8 cellular contexts compared by ENCODE assay signal in the genomic region with DNA sequence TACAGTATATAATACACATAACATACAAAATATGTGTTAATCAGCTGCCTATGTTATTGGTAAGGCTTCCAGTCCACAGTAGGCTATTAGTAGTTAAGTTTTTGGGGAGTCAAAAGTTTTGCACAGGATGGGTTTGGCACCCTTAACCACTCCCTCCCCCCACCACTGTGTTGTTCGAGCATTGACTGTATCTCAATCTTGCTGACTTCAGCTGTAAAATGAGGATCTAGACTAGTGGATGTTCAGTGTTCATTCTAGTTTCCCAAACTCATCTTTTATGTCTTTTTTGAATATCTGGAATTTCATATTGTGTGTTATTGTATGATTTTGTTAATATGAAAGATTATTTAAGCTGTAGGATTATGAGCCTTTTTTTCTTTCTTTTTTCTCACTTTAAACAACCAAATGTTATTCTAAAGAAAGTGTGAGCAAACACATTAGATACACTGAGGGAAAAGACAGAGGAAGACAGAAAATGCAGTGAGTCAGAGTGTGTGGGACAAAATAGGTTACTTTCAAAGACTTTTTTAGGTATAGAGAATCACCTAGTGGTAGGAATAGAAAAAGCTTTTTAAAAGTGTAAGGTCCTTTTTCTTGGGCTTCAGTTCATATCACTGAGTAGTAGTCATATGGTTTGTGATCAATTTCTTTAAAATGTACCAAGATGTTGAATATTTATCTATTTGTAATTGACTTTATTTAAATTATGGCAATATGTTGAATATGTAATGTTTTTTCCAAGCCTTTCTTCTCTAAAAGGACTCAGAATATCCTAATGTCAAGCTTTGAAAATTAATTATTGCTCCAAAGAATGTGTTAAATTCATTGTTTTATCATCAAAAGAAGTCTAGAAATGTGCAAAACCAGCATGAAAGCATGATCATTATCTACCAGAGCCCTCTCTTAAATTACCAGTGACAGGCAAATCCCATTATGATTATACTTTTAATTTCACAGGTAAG. TPM values are rescaled to one million over a fixed set of nuclear protein-coding genes. Genes with fewer than 3 reads are reported as not detected.
DNase-seq lines count a peak whose midpoint lies in the region; ATAC-seq and TF ChIP-seq lines count a peak whose summit lies in the region.

No MANE protein-coding gene starts in this region.

- WGBS in mammary epithelial cell (ENCODE audit: low coverage, missing lambda C conversion rate) = 0% methylated on average over 1 of the region's 1 CpG

- CTCF ChIA-PET in mammary epithelial cell (lab: Charles Lee; ENCODE audit: low non-redundant PET) = interaction anchor here (0.6 to 0.7 kb wide), 3 partner anchors 10 to 239 kb away, joined by 3 to 5 read pairs (median 4); no protein-coding TSS in a partner anchor

- intact Hi-C loops in mammary epithelial cell (cut with micrococcal nuclease) = loop anchor here (1.0 to 5.0 kb wide), 4 partner anchors 35 to 371 kb away; no protein-coding TSS in a partner anchor

- BruUV-seq in mammary epithelial cell (replicated peaks; lab: Mats Ljungman, UMichigan) = no TSS peak

- dilution Hi-C loops in mammary epithelial cell (cut with HindIII; ENCODE audit: low sequenced_read_pairs) = loop anchor here (5.0 kb wide), 3 partner anchors 38 to 163 kb away; no protein-coding TSS in a partner anchor

- no peaks in the 10 kb centered on the region for H3K36me3 ChIP-seq in mammary epithelial cell (ENCODE audit: insufficient read depth, low read length)

- ATAC-seq in HG02973 (IDR thresholded peaks at IDR 0.05; ENCODE audit: unreplicated experiment) = peak; percentile 73
- no peak for ATAC-seq in HG03045 (IDR thresholded peaks at IDR 0.05; ENCODE audit: unreplicated experiment)

- H3K4me2 ChIP-seq in mammary epithelial cell (ENCODE audit: insufficient read depth, low read depth, low read length) = no peak overlapping the region

- TF ChIP-seq CTCF in 22Rv1 (IDR thresholded peaks at IDR 0.05) = peak; percentile 90
- peak; percentile 41; the same call in 1 of the 2 replicates for TF ChIP-seq CTCF in GM12875 (IDR thresholded peaks at IDR 0.05; ENCODE audit: borderline replicate concordance, insufficient read depth, low read depth, low read length)
- TF ChIP-seq CTCF in mammary epithelial cell (conservative IDR thresholded peaks at IDR 0.05 in 1 of 2, IDR thresholded peaks at IDR 0.05 in 1 of 2; ENCODE audit: extremely low read depth in 1 of 2, insufficient read depth in 1 of 2, low read depth in 1 of 2, low read length in 2 of 2) = peak; percentile 79 to 98

- H4K20me1 ChIP-seq in mammary epithelial cell (ENCODE audit: insufficient read depth, low read length) = no peaks in the 10 kb centered on the region

- H2AFZ ChIP-seq in mammary epithelial cell (ENCODE audit: low read depth, low read length) = no peak overlapping the region

- H3K4me3 ChIP-seq in GM12875 (ENCODE audit: low read depth, low read length) (no peak overlapping the region), mammary epithelial cell (replicated peaks in 1 of 3; ENCODE audit: insufficient read depth in 1 of 3, low read depth in 2 of 3, low read length in 3 of 3) (no peak overlapping the region)

- H3K79me2 ChIP-seq in mammary epithelial cell (ENCODE audit: insufficient read depth, low read length) = no peaks in the 10 kb centered on the region

- no peak overlapping the region for H3K9ac ChIP-seq in mammary epithelial cell (ENCODE audit: insufficient read depth, low read length)

- in situ Hi-C loops in mammary epithelial cell (cut with MboI; ENCODE audit: low sequenced_read_pairs in 2 of 2) = loop anchor here (5.0 to 25.0 kb wide), 4 partner anchors 38 to 210 kb away; no protein-coding TSS in a partner anchor

- H3K9me3 ChIP-seq in mammary epithelial cell (replicated peaks; ENCODE audit: insufficient read depth, low read length) = no peaks in the 10 kb centered on the region

- H3K27ac ChIP-seq in 22Rv1 (no peak overlapping the region), mammary epithelial cell (ENCODE audit: insufficient read depth, low read depth, low read length) (peak overlapping the region; percentile 54)

- H3K4me1 ChIP-seq in mammary epithelial cell (ENCODE audit: insufficient read depth, low read length) = peaks cover 39% of the 10 kb centered on the region

- DNase-seq in NCI-H446 (lab: John Stamatoyannopoulos, UW) (peak; percentile 48 to 71), mammary epithelial cell (peak; percentile 64), lung microvascular endothelial cell (ENCODE audit: low read depth in 2 of 2) (peak; percentile 72 to 75), cerebellum (ENCODE audit: low spot score) (no peak)

- H3K27me3 ChIP-seq in mammary epithelial cell (ENCODE audit: insufficient read depth, low read length) = no peaks in the 10 kb centered on the region

RNA-seq across cellular contexts. Expression of a gene that starts 17.9 kb away (rescaled TPM):
- total RNA-seq in mammary epithelial cell = 10 to 100 TPM in 1 of 2 donors, 1 to 10 TPM in 1; 1.7 to 52.4 TPM
- 12.0 TPM for polyA plus RNA-seq in mammary epithelial cell
- polyA minus RNA-seq in mammary epithelial cell = 10.8 TPM
- total RNA-seq in lung microvascular endothelial cell = 6.0 and 17.7 TPM in 2 replicates
- 28.4 TPM for total RNA-seq in cerebellum

RNA-seq across cellular contexts. Expression of a gene that starts 33.7 kb away (rescaled TPM):
- total RNA-seq in mammary epithelial cell (100 to 1,000 TPM; 152 to 157 TPM), lung microvascular endothelial cell (57.1 and 71.8 TPM in 2 replicates), cerebellum (6.0 TPM)
- 52.9 TPM for polyA plus RNA-seq in mammary epithelial cell
- 116 TPM for polyA minus RNA-seq in mammary epithelial cell
